Comparison of ENCODE assay signal across 8 cellular contexts in the genomic region with DNA sequence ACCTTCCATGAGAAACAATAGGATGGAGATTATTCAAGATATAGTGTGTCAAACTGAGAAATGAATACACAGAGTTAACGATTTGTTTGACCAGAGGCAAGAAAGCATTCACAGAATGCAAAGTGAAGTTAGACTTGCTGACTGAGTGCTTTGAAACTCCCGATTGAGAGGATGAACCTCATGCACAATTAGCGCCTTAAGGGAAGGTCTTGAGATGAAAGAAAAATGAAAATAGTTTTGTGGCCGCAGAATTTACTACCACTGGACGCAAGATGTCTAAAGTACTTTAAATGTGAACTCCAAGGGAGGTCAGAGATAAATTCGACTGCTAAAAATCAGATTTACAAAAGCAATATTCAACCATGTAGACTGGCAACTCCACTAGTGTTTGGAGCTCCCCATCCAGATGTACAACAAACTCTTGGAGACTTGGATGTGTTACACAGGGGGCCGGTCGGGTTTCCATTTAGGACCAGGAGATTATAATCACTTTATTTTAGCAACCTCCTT. TPM values are rescaled to one million over a fixed set of nuclear protein-coding genes. Genes with fewer than 3 reads are reported as not detected.
DNase-seq lines count a peak whose midpoint lies in the region; TF ChIP-seq lines count a peak whose summit lies in the region.

No MANE protein-coding gene starts in this region.

- H3K27ac ChIP-seq in stomach = peak overlapping the region; percentile 76 to 92 (median 90)

- peak overlapping the region; percentile 93 for H3K27ac Mint-ChIP-seq in activated CD4-positive, alpha-beta memory T cell treated with anti-CD3 and anti-CD28 coated beads for 36 hours

- H3K4me1 ChIP-seq in stomach = peaks cover 16 to 33% (median 25%) of the 10 kb centered on the region in 4 donors

- peak; percentile 20 for DNase-seq in NCI-H146 (lab: John Stamatoyannopoulos, UW)
- no peak for DNase-seq in NCI-H146 treated with DMSO at 0.1 percent for 48 hours (lab: John Stamatoyannopoulos, UW; ENCODE audit: unreplicated experiment)
- DNase-seq in activated CD4-positive, alpha-beta memory T cell treated with anti-CD3 and anti-CD28 coated beads for 36 hours = no peak
- no peak for DNase-seq in stomach
- DNase-seq in D341Med (ENCODE audit: low spot score) = no peak
- DNase-seq in effector CD4-positive, alpha-beta T cell = no peak
- no peak for DNase-seq in medulla oblongata (ENCODE audit: extremely low spot score)

- peak overlapping the region; percentile 91 for H3K4me3 Mint-ChIP-seq in activated CD4-positive, alpha-beta memory T cell treated with anti-CD3 and anti-CD28 coated beads for 36 hours

- TF ChIP-seq CTCF in stomach (IDR thresholded peaks at IDR 0.05) = no peak

- peaks cover 2% of the 10 kb centered on the region for H3K27me3 Mint-ChIP-seq in activated CD4-positive, alpha-beta memory T cell treated with anti-CD3 and anti-CD28 coated beads for 36 hours

- CTCF ChIA-PET in activated CD4-positive, alpha-beta memory T cell treated with anti-CD3 and anti-CD28 coated beads for 36 hours (lab: Charles Lee) = interaction anchor here (1.0 to 2.3 kb wide), 7 partner anchors 10 to 154 kb away, joined by 3 to 13 read pairs (median 4); a partner anchor contains a TSS

- TF ChIP-seq EP300 in stomach (IDR thresholded peaks at IDR 0.05) = no peak

- H3K9me3 Mint-ChIP-seq in activated CD4-positive, alpha-beta memory T cell treated with anti-CD3 and anti-CD28 coated beads for 36 hours = no peaks in the 10 kb centered on the region

- 36 to 45% (median 42%) methylated on average over 8 of the region's 8 CpGs for WGBS in stomach, 5 donors

- POLR2A ChIA-PET in activated CD4-positive, alpha-beta memory T cell treated with anti-CD3 and anti-CD28 coated beads for 36 hours (lab: Charles Lee) = interaction anchor here (0.7 to 2.3 kb wide), 11 partner anchors 9 to 72 kb away, joined by 3 to 23 read pairs (median 4); a partner anchor contains a TSS

- peaks cover 6 to 16% (median 12%) of the 10 kb centered on the region in 4 donors for H3K36me3 ChIP-seq in stomach

- intact Hi-C loops in activated CD4-positive, alpha-beta memory T cell treated with anti-CD3 and anti-CD28 coated beads for 36 hours (cut with micrococcal nuclease) = loop anchor here (5.0 to 10.0 kb wide), 2 partner anchors 1114 to 1221 kb away; a partner anchor contains a TSS
- intact Hi-C loops in stomach (cut with DNase I; ENCODE audit: low total_unique reads) = no loop called here

- H3K4me1 Mint-ChIP-seq in activated CD4-positive, alpha-beta memory T cell treated with anti-CD3 and anti-CD28 coated beads for 36 hours (ENCODE audit: low read depth) = peaks cover 35% of the 10 kb centered on the region

- no peaks in the 10 kb centered on the region for H3K27me3 ChIP-seq in stomach

- peaks cover 22% of the 10 kb centered on the region for H3K36me3 Mint-ChIP-seq in activated CD4-positive, alpha-beta memory T cell treated with anti-CD3 and anti-CD28 coated beads for 36 hours

- TF ChIP-seq POLR2A in stomach (IDR thresholded peaks at IDR 0.05) = no peak

- no peaks in the 10 kb centered on the region for H3K9me3 ChIP-seq in stomach

- H3K4me3 ChIP-seq in iPS-11a (ENCODE audit: low read depth, low read length) (peak overlapping the region; percentile 37), stomach (peak overlapping the region; percentile 74 to 90 (median 84))

RNA-seq across cellular contexts. Expression of a gene that starts 0.7 kb away (rescaled TPM):
- 10 to 100 TPM; 25.0 to 25.8 TPM for total RNA-seq in activated CD4-positive, alpha-beta memory T cell treated with anti-CD3 and anti-CD28 coated beads for 36 hours
- total RNA-seq in stomach = 10 to 100 TPM in 3 of 5 donors, 1 to 10 TPM in 2; 5.8 to 33.8 (median 21.2) TPM
- 1 to 10 TPM; 5.6 to 7.3 (median 6.8) TPM for polyA plus RNA-seq in stomach

RNA-seq across cellular contexts. Expression of a gene that starts 21.6 kb away (rescaled TPM):
- 10 to 100 TPM; 20.4 to 21.7 TPM for total RNA-seq in activated CD4-positive, alpha-beta memory T cell treated with anti-CD3 and anti-CD28 coated beads for 36 hours
- 10 to 100 TPM in 3 of 5 donors, not detected in 2; 21.0 to 35.2 (median 25.8) TPM for total RNA-seq in stomach
- polyA plus RNA-seq in stomach = 10 to 100 TPM in 1 of 3 donors, 1 to 10 TPM in 2; 9.2 to 12.7 (median 9.4) TPM

RNA-seq across cellular contexts. Expression of a gene that starts 33.2 kb away (rescaled TPM):
- total RNA-seq in activated CD4-positive, alpha-beta memory T cell treated with anti-CD3 and anti-CD28 coated beads for 36 hours = 100 to 1,000 TPM; 110 to 117 TPM
- total RNA-seq in stomach = 10 to 100 TPM in 4 of 5 donors, 1 to 10 TPM in 1; 4.1 to 33.3 (median 11.6) TPM
- polyA plus RNA-seq in stomach = 10 to 100 TPM; 13.7 to 16.4 (median 15.9) TPM
